Comparison of ENCODE assay signal across 8 cellular contexts in the genomic region with DNA sequence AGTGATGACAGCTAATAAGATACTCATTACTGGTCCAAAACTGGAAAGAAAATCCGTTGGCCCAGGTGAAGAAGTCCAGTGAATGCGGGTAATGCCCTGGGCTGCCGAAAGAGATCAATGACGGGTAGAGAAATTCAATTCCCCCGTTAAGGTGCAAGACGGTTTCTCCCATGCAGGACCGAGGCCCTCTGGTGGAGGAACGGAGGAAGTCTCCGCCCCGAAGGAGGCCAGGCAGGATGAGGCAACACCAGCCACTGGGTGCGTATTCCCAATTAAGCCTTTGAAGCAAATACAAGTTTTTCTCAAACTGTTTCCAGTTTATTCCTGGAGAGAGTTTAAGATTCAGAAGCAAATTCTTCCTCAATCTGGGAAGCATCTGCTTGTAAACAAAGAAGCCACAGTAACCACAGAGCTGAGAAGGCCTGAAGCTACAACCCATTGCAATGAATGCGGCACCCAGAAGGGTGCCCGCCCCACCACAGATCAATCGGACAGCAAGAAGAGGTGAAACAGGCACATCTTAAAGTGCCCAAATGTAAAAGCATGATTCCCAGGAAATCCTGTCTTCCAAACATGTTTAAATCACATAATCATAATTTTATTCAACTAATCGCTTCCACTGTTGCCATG.
DNase-seq lines count a peak whose midpoint lies in the region; ATAC-seq, FAIRE-seq and TF ChIP-seq lines count a peak whose summit lies in the region.

No MANE protein-coding gene starts in this region.

- FAIRE-seq in GM18507 (lab: Jason Lieb, UNC): peak; percentile 81

- H3K27ac Mint-ChIP-seq in activated CD4-positive, alpha-beta T cell treated with anti-CD3 and anti-CD28 coated beads, Interleukin-2, amount 10 ng/mL, durations not matched to agents 7 days and 5 days: no peak overlapping the region

- peaks cover 5% of the 10 kb centered on the region for H3K4me1 Mint-ChIP-seq in activated CD4-positive, alpha-beta T cell treated with anti-CD3 and anti-CD28 coated beads, Interleukin-2, amount 10 ng/mL, durations not matched to agents 7 days and 5 days

- no peaks in the 10 kb centered on the region for H3K36me3 Mint-ChIP-seq in activated CD4-positive, alpha-beta T cell treated with anti-CD3 and anti-CD28 coated beads, Interleukin-2, amount 10 ng/mL, durations not matched to agents 7 days and 5 days (ENCODE audit: low read depth)

- intact Hi-C loops in lower leg skin (cut with DNase I; ENCODE audit: low total_unique reads): loop anchor here (10.0 kb wide), 2 partner anchors 293 to 393 kb away; no protein-coding TSS in a partner anchor

- peak in 1 of 3 donors; percentile 83 for TF ChIP-seq CTCF in lower leg skin (IDR thresholded peaks at IDR 0.05)

- DNase-seq in A172 (ENCODE audit: low spot score): peak; percentile 71
- peak; percentile 51 for DNase-seq in GM18507 (ENCODE audit: extremely low spot score, insufficient read length, low read depth)
- DNase-seq in NCI-H524 treated with DMSO at 0.1 percent for 48 hours (lab: John Stamatoyannopoulos, UW): peak; percentile 22
- peak; percentile 81 for DNase-seq in activated CD4-positive, alpha-beta T cell treated with anti-CD3 and anti-CD28 coated beads, Interleukin-2, amount 10 ng/mL, durations not matched to agents 7 days and 5 days
- peak; percentile 90 for DNase-seq in dermis blood vessel endothelial cell
- peak; percentile 77 to 96 for DNase-seq in lower leg skin (ENCODE audit: low spot score in 2 of 2)
- DNase-seq in stimulated activated CD4-positive, alpha-beta T cell treated with anti-CD3 and anti-CD28 coated beads, TNF-alpha, amount 100 ng/mL, for 24 hours (ENCODE audit: low read depth in 3 of 3): peak; percentile 51 to 69 (median 66)

- no peak for TF ChIP-seq POLR2A in lower leg skin (IDR thresholded peaks at IDR 0.05)

- POLR2A ChIA-PET in activated CD4-positive, alpha-beta T cell treated with anti-CD3 and anti-CD28 coated beads, Interleukin-2, amount 10 ng/mL, durations not matched to agents 7 days and 5 days (lab: Charles Lee): no interaction called here

- no peak overlapping the region for H3K4me3 Mint-ChIP-seq in activated CD4-positive, alpha-beta T cell treated with anti-CD3 and anti-CD28 coated beads, Interleukin-2, amount 10 ng/mL, durations not matched to agents 7 days and 5 days

- H3K27me3 Mint-ChIP-seq in activated CD4-positive, alpha-beta T cell treated with anti-CD3 and anti-CD28 coated beads, Interleukin-2, amount 10 ng/mL, durations not matched to agents 7 days and 5 days: no peaks in the 10 kb centered on the region

- H3K4me3 ChIP-seq in lower leg skin (ENCODE audit: low read depth, poor library complexity, severe bottlenecking): no peak overlapping the region

- CTCF ChIA-PET in activated CD4-positive, alpha-beta T cell treated with anti-CD3 and anti-CD28 coated beads, Interleukin-2, amount 10 ng/mL, durations not matched to agents 7 days and 5 days (lab: Charles Lee): interaction anchor here (0.6 to 2.7 kb wide), 9 partner anchors 8 to 298 kb away, joined by 3 to 10 read pairs (median 4); no protein-coding TSS in a partner anchor

- 17 to 22% methylated on average over 15 of the region's 15 CpGs for WGBS in lower leg skin, 2 donors

- H3K9me3 Mint-ChIP-seq in activated CD4-positive, alpha-beta T cell treated with anti-CD3 and anti-CD28 coated beads, Interleukin-2, amount 10 ng/mL, durations not matched to agents 7 days and 5 days: no peaks in the 10 kb centered on the region

- ATAC-seq in HG03354 (IDR thresholded peaks at IDR 0.05; ENCODE audit: poor library complexity, severe bottlenecking, unreplicated experiment): peak; percentile 89

Comparison
In these comparisons a context has a peak if more than half of its experiments do, and no peak if none do; other contexts are left out.
1. DNase-seq: peak in every context shown above with its lines; median percentile 90 in dermis blood vessel endothelial cell; 86 in lower leg skin; 81 in activated CD4-positive, alpha-beta T cell treated with anti-CD3 and anti-CD28 coated beads, Interleukin-2, amount 10 ng/mL, durations not matched to agents 7 days and 5 days; 71 in A172; 66 in stimulated activated CD4-positive, alpha-beta T cell treated with anti-CD3 and anti-CD28 coated beads, TNF-alpha, amount 100 ng/mL, for 24 hours; 51 in GM18507; 22 in NCI-H524 treated with DMSO at 0.1 percent for 48 hours.